Comparison of ENCODE assay signal across 18 cellular contexts in genomic region chr10:48612241-48612943, GRCh38. TPM values are rescaled to one million over a fixed set of nuclear protein-coding genes. Genes with fewer than 3 reads are reported as not detected.
DNase-seq lines count a peak whose midpoint lies in the region; ATAC-seq and TF ChIP-seq lines count a peak whose summit lies in the region.
"Had no signal": no experiment of that assay in that cellular context is flagged by ENCODE, and none has a peak within 500 bp of the region (broad histone marks: within the 10 kb centered on the region; RNA-seq: fewer than 3 reads in every experiment).

No MANE protein-coding gene starts in this region.

- no peak overlapping the region for H3K4me3 ChIP-seq in osteoblast (ENCODE audit: insufficient read depth, low read length)
- H3K4me3 ChIP-seq: heart left ventricle, skin epidermis had no signal

- no peak overlapping the region for H3K4me3 Mint-ChIP-seq in WTC11
- H3K4me3 Mint-ChIP-seq: activated naive CD8-positive, alpha-beta T cell; CD8-positive, alpha-beta T cell; stimulated activated naive CD8-positive, alpha-beta T cell treated with anti-CD3 and anti-CD28 coated beads, Interleukin-15, amount 100 ng/mL, for 72 hours had no signal

- no peak overlapping the region for H3K27ac Mint-ChIP-seq in WTC11
- H3K27ac Mint-ChIP-seq: activated naive CD8-positive, alpha-beta T cell; CD8-positive, alpha-beta T cell had no signal

- ATAC-seq in HG03196 (IDR thresholded peaks at IDR 0.05; ENCODE audit: unreplicated experiment) (no peak), WTC11 (no peak)
- ATAC-seq: CD8-positive, alpha-beta T cell; Panc1; stimulated activated naive CD8-positive, alpha-beta T cell treated with anti-CD3 and anti-CD28 coated beads, Interleukin-15, amount 100 ng/mL, for 72 hours had no signal

- H2AFZ ChIP-seq in osteoblast (ENCODE audit: low read length): peak overlapping the region; percentile 34

- no peaks in the 10 kb centered on the region for H4K20me1 ChIP-seq in osteoblast (ENCODE audit: insufficient read depth, low read length)

- peaks cover 12% of the 10 kb centered on the region; the same call in 1 of the 2 replicates for H3K9me3 Mint-ChIP-seq in WTC11

- no peaks in the 10 kb centered on the region for H3K36me3 ChIP-seq in osteoblast (ENCODE audit: insufficient read depth, low read length)
- H3K36me3 ChIP-seq: heart left ventricle had no signal

- peaks cover 46% of the 10 kb centered on the region for H3K79me2 ChIP-seq in osteoblast (ENCODE audit: insufficient read depth, low read length)

- no peaks in the 10 kb centered on the region for H3K9me3 ChIP-seq in osteoblast (ENCODE audit: low read depth, low read length)

- no peaks in the 10 kb centered on the region for H3K36me3 Mint-ChIP-seq in WTC11
- H3K36me3 Mint-ChIP-seq: activated naive CD8-positive, alpha-beta T cell; CD8-positive, alpha-beta T cell had no signal

- TF ChIP-seq CTCF in osteoblast (IDR thresholded peaks at IDR 0.05; ENCODE audit: extremely low read depth, low read depth, low read length): no peak
- no peak for TF ChIP-seq CTCF in WTC11 (IDR thresholded peaks at IDR 0.05)

- peaks cover 48% of the 10 kb centered on the region for H3K4me1 ChIP-seq in osteoblast (ENCODE audit: insufficient read depth, low read length)

- CTCF ChIA-PET in WTC11 (lab: Charles Lee): interaction anchor here (0.6 to 1.0 kb wide), 3 partner anchors 45 to 1635 kb away, joined by 3 read pairs; no protein-coding TSS in a partner anchor

- H3K27me3 Mint-ChIP-seq in WTC11 (ENCODE audit: low read depth): peaks cover 7% of the 10 kb centered on the region

- POLR2A ChIA-PET in WTC11 (lab: Charles Lee): no interaction called here

- H3K4me2 ChIP-seq in osteoblast (ENCODE audit: insufficient read depth, low read length): peak overlapping the region; percentile 56

- peak; percentile 74 for DNase-seq in EL
- peak; percentile 71 for DNase-seq in NCI-H146 (lab: John Stamatoyannopoulos, UW)
- DNase-seq in ecto neural progenitor cell (ENCODE audit: low spot score): peak; percentile 13
- peak; percentile 87 for DNase-seq in osteoblast (ENCODE audit: insufficient read length, low spot score, missing footprints)
- no peak for DNase-seq in ureter (ENCODE audit: low spot score)
- DNase-seq in WTC11 (ENCODE audit: low spot score): no peak
- DNase-seq: activated T-cell treated with anti-CD3 and anti-CD28 coated beads for 4 hours; caudate nucleus; CD8-positive, alpha-beta T cell; heart left ventricle; islet precursor cell; NCI-H2029; NCI-H526; stimulated activated naive CD8-positive, alpha-beta T cell treated with anti-CD3 and anti-CD28 coated beads, Interleukin-15, amount 100 ng/mL, for 72 hours had no signal

- no peaks in the 10 kb centered on the region for H3K27me3 ChIP-seq in osteoblast (ENCODE audit: insufficient read depth, low read length)
- H3K27me3 ChIP-seq: heart left ventricle had no signal

- peak overlapping the region; percentile 87 for H3K27ac ChIP-seq in osteoblast (ENCODE audit: low read depth, low read length)

- peaks cover 6% of the 10 kb centered on the region for H3K4me1 Mint-ChIP-seq in WTC11
- H3K4me1 Mint-ChIP-seq: stimulated activated naive CD8-positive, alpha-beta T cell treated with anti-CD3 and anti-CD28 coated beads, Interleukin-15, amount 100 ng/mL, for 72 hours had no signal

TF ChIP-seq in WTC11, 78 proteins besides CTCF, POLR2A, EP300 and RAD21:
- TF ChIP-seq ZNF671 (CRISPR knock-in tag; IDR thresholded peaks at IDR 0.05) (no peak), ZNF532 (CRISPR knock-in tag; IDR thresholded peaks at IDR 0.05; ENCODE audit: borderline replicate concordance) (no peak), SP1 (CRISPR knock-in tag; conservative IDR thresholded peaks at IDR 0.05) (no peak), CREM (CRISPR knock-in tag; IDR thresholded peaks at IDR 0.05) (no peak), FOXP1 (CRISPR knock-in tag; IDR thresholded peaks at IDR 0.05; ENCODE audit: borderline replicate concordance) (no peak), ZNF121 (CRISPR knock-in tag; IDR thresholded peaks at IDR 0.05) (no peak), SMAD4 (CRISPR knock-in tag; IDR thresholded peaks at IDR 0.05) (no peak), ZNF232 (CRISPR knock-in tag; IDR thresholded peaks at IDR 0.05) (no peak)
- TF ChIP-seq, protein P1, sequence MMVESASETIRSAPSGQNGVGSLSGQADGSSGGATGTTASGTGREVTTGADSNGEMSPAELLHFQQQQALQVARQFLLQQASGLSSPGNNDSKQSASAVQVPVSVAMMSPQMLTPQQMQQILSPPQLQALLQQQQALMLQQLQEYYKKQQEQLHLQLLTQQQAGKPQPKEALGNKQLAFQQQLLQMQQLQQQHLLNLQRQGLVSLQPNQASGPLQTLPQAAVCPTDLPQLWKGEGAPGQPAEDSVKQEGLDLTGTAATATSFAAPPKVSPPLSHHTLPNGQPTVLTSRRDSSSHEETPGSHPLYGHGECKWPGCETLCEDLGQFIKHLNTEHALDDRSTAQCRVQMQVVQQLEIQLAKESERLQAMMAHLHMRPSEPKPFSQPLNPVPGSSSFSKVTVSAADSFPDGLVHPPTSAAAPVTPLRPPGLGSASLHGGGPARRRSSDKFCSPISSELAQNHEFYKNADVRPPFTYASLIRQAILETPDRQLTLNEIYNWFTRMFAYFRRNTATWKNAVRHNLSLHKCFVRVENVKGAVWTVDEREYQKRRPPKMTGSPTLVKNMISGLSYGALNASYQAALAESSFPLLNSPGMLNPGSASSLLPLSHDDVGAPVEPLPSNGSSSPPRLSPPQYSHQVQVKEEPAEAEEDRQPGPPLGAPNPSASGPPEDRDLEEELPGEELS (CRISPR knock-in tag; IDR thresholded peaks at IDR 0.05): no peak
- TF ChIP-seq, protein P2, sequence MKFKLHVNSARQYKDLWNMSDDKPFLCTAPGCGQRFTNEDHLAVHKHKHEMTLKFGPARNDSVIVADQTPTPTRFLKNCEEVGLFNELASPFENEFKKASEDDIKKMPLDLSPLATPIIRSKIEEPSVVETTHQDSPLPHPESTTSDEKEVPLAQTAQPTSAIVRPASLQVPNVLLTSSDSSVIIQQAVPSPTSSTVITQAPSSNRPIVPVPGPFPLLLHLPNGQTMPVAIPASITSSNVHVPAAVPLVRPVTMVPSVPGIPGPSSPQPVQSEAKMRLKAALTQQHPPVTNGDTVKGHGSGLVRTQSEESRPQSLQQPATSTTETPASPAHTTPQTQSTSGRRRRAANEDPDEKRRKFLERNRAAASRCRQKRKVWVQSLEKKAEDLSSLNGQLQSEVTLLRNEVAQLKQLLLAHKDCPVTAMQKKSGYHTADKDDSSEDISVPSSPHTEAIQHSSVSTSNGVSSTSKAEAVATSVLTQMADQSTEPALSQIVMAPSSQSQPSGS (CRISPR knock-in tag; IDR thresholded peaks at IDR 0.05; ENCODE audit: borderline replicate concordance, low read depth): no peak

RNA-seq across cellular contexts. Expression of gene ARHGAP22, which starts 7.5 kb away (rescaled TPM):
- total RNA-seq in osteoblast: 45.6 and 50.1 TPM in 2 replicates
- 4.6 TPM for total RNA-seq in ureter
- total RNA-seq in WTC11 (2021): 8.2 to 8.6 TPM (median 8.3 TPM) in 3 replicates
- total RNA-seq: CD8-positive, alpha-beta T cell had no signal

Comparison
In these comparisons a context has a peak if more than half of its experiments do, and no peak if none do; other contexts are left out.
1. DNase-seq: peak in EL (single experiment), NCI-H146 (single experiment), ecto neural progenitor cell (single experiment) and osteoblast (single experiment); none in ureter (single experiment) and WTC11 (single experiment).